In genomic region chrX:48972214-48973164, GRCh38 we compare ENCODE assay signal across 8 cellular contexts. TPM values are rescaled to one million over a fixed set of nuclear protein-coding genes. Genes with fewer than 3 reads are reported as not detected.
A peak's percentile ranks its signal among the peaks of the same experiment; 100 is the strongest.
DNase-seq lines count a peak whose midpoint lies in the region; ATAC-seq and TF ChIP-seq lines count a peak whose summit lies in the region.

No MANE protein-coding gene starts in this region.

- H3K4me1 Mint-ChIP-seq in activated naive CD8-positive, alpha-beta T cell (ENCODE audit: low read depth): peaks cover 12% of the 10 kb centered on the region

- H3K4me3 Mint-ChIP-seq in activated naive CD8-positive, alpha-beta T cell: peak overlapping the region; percentile 65

- no peaks in the 10 kb centered on the region for H3K9me3 ChIP-seq in heart right ventricle

- H3K4me3 ChIP-seq in GM12875 (ENCODE audit: low read depth, low read length) (no peak overlapping the region), heart right ventricle (peak overlapping the region in 9 of 10 donors; percentile 21 to 50 (median 39))

- H3K4me1 ChIP-seq in heart right ventricle: peaks cover 0 to 12% (median 0%) of the 10 kb centered on the region in 9 donors

- peaks cover 0 to 36% (median 0%) of the 10 kb centered on the region in 9 donors for H3K36me3 ChIP-seq in heart right ventricle

- in situ Hi-C loops in ACHN (cut with HindIII; ENCODE audit: low pct_ligation_motif_present, low pct_unique_long_range_greater_than_20kb, low sequenced_read_pairs): no loop called here

- DNase-seq in ACHN (peak; percentile 55), NCI-H69 (lab: John Stamatoyannopoulos, UW) (peak; percentile 72), heart right ventricle (peak in 1 of 2 donors; percentile 13), renal cortical epithelial cell (ENCODE audit: low read depth) (peak; percentile 33)

- peak; percentile 60; the same call in 1 of the 2 replicates for TF ChIP-seq CTCF in GM12875 (IDR thresholded peaks at IDR 0.05; ENCODE audit: borderline replicate concordance, insufficient read depth, low read depth, low read length)
- peak in 8 of 9 donors; percentile 8 to 62 (median 51) for TF ChIP-seq CTCF in heart right ventricle (IDR thresholded peaks at IDR 0.05)

- peak in 7 of 8 donors; percentile 21 to 73 (median 59) for ATAC-seq in heart right ventricle
- ATAC-seq in HG02798 (IDR thresholded peaks at IDR 0.05; ENCODE audit: poor library complexity, unreplicated experiment): no peak
- ATAC-seq in HG03520 (IDR thresholded peaks at IDR 0.05; ENCODE audit: unreplicated experiment): no peak

- H3K27me3 ChIP-seq in heart right ventricle: peaks cover 0 to 11% (median 0%) of the 10 kb centered on the region in 7 donors

- H3K9me3 Mint-ChIP-seq in activated naive CD8-positive, alpha-beta T cell (ENCODE audit: low read depth): no peaks in the 10 kb centered on the region

- 24 to 25% methylated on average over 13 of the region's 13 CpGs for WGBS in heart right ventricle, 2 donors

- intact Hi-C loops in heart right ventricle (cut with DNase I): loop anchor here in 2 of 10 donors (10.0 kb wide), 1 partner anchor 72 kb away; the partner anchor contains the start of gene TFE3 (in 2 of the 2)

- peak overlapping the region in 4 of 10 donors; percentile 34 to 58 (median 44) for H3K27ac ChIP-seq in heart right ventricle

- H3K27me3 Mint-ChIP-seq in activated naive CD8-positive, alpha-beta T cell: no peaks in the 10 kb centered on the region

- peaks cover 3% of the 10 kb centered on the region for H3K36me3 Mint-ChIP-seq in activated naive CD8-positive, alpha-beta T cell

- no peak overlapping the region for H3K27ac Mint-ChIP-seq in activated naive CD8-positive, alpha-beta T cell

RNA-seq across cellular contexts. Expression of gene KCND1, which starts 0.8 kb away (rescaled TPM):
- total RNA-seq in heart right ventricle (1 to 10 TPM in 1 of 10 donors, under 1 TPM in 9; 0.13 to 1.7 (median 0.32) TPM), renal cortical epithelial cell (7.1 and 14.0 TPM in 2 replicates)
- polyA plus RNA-seq in heart right ventricle: under 1 TPM; 0.44 to 0.48 TPM

RNA-seq across cellular contexts. Expression of gene OTUD5, which starts 15.1 kb away (rescaled TPM):
- total RNA-seq in heart right ventricle: 10 to 100 TPM; 17.9 to 27.3 (median 24.7) TPM
- 10 to 100 TPM; 25.4 to 26.6 TPM for polyA plus RNA-seq in heart right ventricle
- 37.2 and 61.6 TPM in 2 replicates for total RNA-seq in renal cortical epithelial cell

RNA-seq across cellular contexts. Expression of gene GRIPAP1, which starts 29.6 kb away (rescaled TPM):
- total RNA-seq in heart right ventricle (10 to 100 TPM; 16.2 to 26.0 (median 21.9) TPM), renal cortical epithelial cell (29.0 and 40.7 TPM in 2 replicates)
- 10 to 100 TPM; 16.6 to 34.1 TPM for polyA plus RNA-seq in heart right ventricle

RNA-seq across cellular contexts. Expression of gene PIM2, which starts 53.7 kb away (rescaled TPM):
- total RNA-seq in heart right ventricle (10 to 100 TPM in 1 of 10 donors, 1 to 10 TPM in 9; 2.0 to 14.0 (median 3.3) TPM), renal cortical epithelial cell (14.1 and 17.2 TPM in 2 replicates)
- polyA plus RNA-seq in heart right ventricle: 1 to 10 TPM; 1.8 to 3.9 TPM

Comparison
In these comparisons a context has a peak if more than half of its experiments do, and no peak if none do; other contexts are left out.
1. ATAC-seq: peak in heart right ventricle (7 of 8); none in HG02798 (single experiment) and HG03520 (single experiment).